In the genomic region with DNA sequence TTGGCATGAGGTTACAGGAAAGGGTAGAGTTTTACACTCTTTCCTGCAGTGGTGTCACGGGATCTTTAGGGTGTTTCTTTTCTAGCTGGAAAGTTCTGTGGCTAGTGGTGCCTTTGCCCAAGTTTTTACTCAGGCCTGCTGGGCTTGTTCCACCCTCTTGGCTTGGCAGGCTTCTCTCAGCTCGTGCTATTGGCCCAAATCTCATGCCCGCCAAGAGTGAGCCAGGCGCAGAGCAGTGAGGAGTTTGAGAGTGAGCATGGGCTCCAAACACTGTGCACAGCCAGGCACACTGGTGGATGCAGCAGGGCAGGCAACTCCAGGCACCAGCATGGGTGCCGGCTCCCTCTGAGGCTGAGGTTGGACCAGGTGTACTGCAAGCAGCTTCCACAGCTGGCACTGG, we compare ENCODE assay signal across 21 cellular contexts.
"Had no signal": no experiment of that assay in that cellular context is flagged by ENCODE, and none has a peak within 500 bp of the region (broad histone marks: within the 10 kb centered on the region; RNA-seq: fewer than 3 reads in every experiment).

No MANE protein-coding gene starts in this region.

- DNase-seq: IMR-90, Karpas-422, KG1, MM.1S, NCI-H1092 treated with DMSO at 0.1 percent for 48 hours, NCI-H1436, NCI-H187, NCI-H2029, NCI-H2081 treated with DMSO at 0.1 percent for 48 hours, NCI-H2171, NCI-H226, NCI-H446, NCI-H510A, NCI-H524 treated with DMSO at 0.1 percent for 48 hours, NCI-H69, NCI-H774, Right ventricle myocardium superior, RPMI8226, SIG-M5, SK-N-SH had no signal

- ATAC-seq: HepG2 had no signal
